8 cellular contexts compared by ENCODE assay signal in the genomic region with DNA sequence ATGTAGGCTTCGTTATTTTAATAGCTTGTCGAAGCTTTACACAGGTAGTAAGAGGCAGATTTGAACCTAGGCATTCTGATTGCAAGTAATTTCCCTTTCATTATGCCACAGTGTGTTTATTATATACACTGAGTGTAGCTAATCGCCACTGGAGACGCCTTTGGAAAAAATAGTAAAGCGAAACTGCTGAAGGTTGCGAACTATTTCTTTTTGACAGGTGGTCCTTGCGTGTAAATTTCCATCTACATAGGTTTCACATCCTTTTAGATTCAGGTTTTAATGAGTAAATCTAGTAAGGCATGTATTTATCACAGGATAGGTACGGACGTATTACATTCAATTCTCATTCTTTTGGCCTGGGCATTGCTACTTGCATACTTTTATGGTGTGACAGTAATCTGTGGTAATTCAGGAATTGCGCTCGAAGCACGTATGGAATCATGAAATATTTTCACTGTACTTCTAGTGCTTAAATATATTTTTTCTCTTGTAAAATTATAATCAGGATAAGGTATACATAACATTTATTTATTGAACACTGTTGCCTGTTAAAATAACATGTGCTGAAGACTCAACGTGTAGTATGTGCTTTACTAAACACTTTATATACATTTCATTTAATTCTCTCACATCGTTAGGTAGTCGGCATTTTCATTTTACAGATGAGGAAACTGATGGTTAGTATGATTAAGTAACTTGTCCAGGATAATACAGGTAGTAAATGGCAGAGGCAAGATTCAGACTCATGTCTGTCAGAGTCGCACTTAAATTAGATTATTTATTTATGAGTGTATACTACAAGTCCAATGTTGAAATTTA. TPM values are rescaled to one million over a fixed set of nuclear protein-coding genes. Genes with fewer than 3 reads are reported as not detected.
DNase-seq lines count a peak whose midpoint lies in the region; ATAC-seq and TF ChIP-seq lines count a peak whose summit lies in the region.

No MANE protein-coding gene starts in this region.

- ATAC-seq in HG02623 (IDR thresholded peaks at IDR 0.05; ENCODE audit: unreplicated experiment), result no peak

- TF ChIP-seq POLR2A in NB4 (IDR thresholded peaks at IDR 0.05; ENCODE audit: extremely low read depth, insufficient read length) (no peak), tibial nerve (IDR thresholded peaks at IDR 0.05) (no peak)

- no peaks in the 10 kb centered on the region for H3K9me3 ChIP-seq in adipocyte (ENCODE audit: control insufficient read depth, low read length)
- no peaks in the 10 kb centered on the region for H3K9me3 ChIP-seq in tibial nerve

- in situ Hi-C loops in GM13976 (cut with MboI; ENCODE audit: low sequenced_read_pairs, unreplicated experiment), result no loop called here

- no peak for TF ChIP-seq CTCF in GM06990 (IDR thresholded peaks at IDR 0.05; ENCODE audit: insufficient read depth, low read length, poor library complexity, severe bottlenecking)
- no peak for TF ChIP-seq CTCF in NB4 (IDR thresholded peaks at IDR 0.05; ENCODE audit: low read depth, low read length)
- no peak for TF ChIP-seq CTCF in tibial nerve (IDR thresholded peaks at IDR 0.05)
- no peak for TF ChIP-seq CTCF in GM13976 (IDR thresholded peaks at IDR 0.05; ENCODE audit: borderline replicate concordance, control extremely low read depth, extremely low read depth, insufficient read depth, missing control alignments)

- no peaks in the 10 kb centered on the region for H3K27me3 ChIP-seq in GM06990 (replicated peaks; ENCODE audit: control insufficient read depth, insufficient read depth, low read length)
- no peaks in the 10 kb centered on the region for H3K27me3 ChIP-seq in adipocyte (replicated peaks; ENCODE audit: control insufficient read depth, insufficient read depth, low read length)
- no peaks in the 10 kb centered on the region for H3K27me3 ChIP-seq in tibial nerve

- WGBS in tibial nerve, 2 donors, result 32 to 35% methylated on average over 16 of the region's 16 CpGs

- peak overlapping the region in 3 of 4 donors; percentile 95 to 100 (median 96) for H3K27ac ChIP-seq in tibial nerve

- DNase-seq in A172 (ENCODE audit: low spot score), result peak; percentile 18
- peak; percentile 57 for DNase-seq in GM06990 (ENCODE audit: extremely low read depth, insufficient read length)
- DNase-seq in NB4 (ENCODE audit: low read depth), result peak; percentile 44
- peak; percentile 77 for DNase-seq in adipocyte (ENCODE audit: low read depth)
- peak; percentile 26 for DNase-seq in kidney tubule cell (ENCODE audit: low spot score)
- DNase-seq in tibial nerve (ENCODE audit: low spot score in 2 of 2), result no peak
- DNase-seq in GM13976 (ENCODE audit: low spot score), result no peak

- H3K9ac ChIP-seq in adipocyte (ENCODE audit: low read length), result peak overlapping the region; percentile 92

- H3K4me3 ChIP-seq in GM06990 (replicated peaks; ENCODE audit: low read depth, low read length), result peak overlapping the region; percentile 87
- peak overlapping the region; percentile 95 for H3K4me3 ChIP-seq in NB4 (ENCODE audit: low read depth, low read length)
- peak overlapping the region; percentile 95 for H3K4me3 ChIP-seq in adipocyte (ENCODE audit: low read length)
- peak overlapping the region; percentile 65 to 99 (median 84) for H3K4me3 ChIP-seq in tibial nerve

- H3K36me3 ChIP-seq in GM06990 (ENCODE audit: control insufficient read depth, insufficient read depth, low read length), result no peaks in the 10 kb centered on the region
- no peaks in the 10 kb centered on the region for H3K36me3 ChIP-seq in adipocyte (ENCODE audit: control insufficient read depth, insufficient read depth, low read length, severe bottlenecking)
- H3K36me3 ChIP-seq in tibial nerve, result no peaks in the 10 kb centered on the region

- H3K4me1 ChIP-seq in adipocyte (ENCODE audit: control insufficient read depth, insufficient read depth, low read length) (peaks cover 39% of the 10 kb centered on the region), tibial nerve (peaks cover 0 to 56% (median 11%) of the 10 kb centered on the region in 4 donors)

- TF ChIP-seq EP300 in tibial nerve (IDR thresholded peaks at IDR 0.05), result no peak

RNA-seq across cellular contexts. Expression of gene MARCHF6, which starts 1.8 kb away (rescaled TPM):
- total RNA-seq in A172 (2014; rRNA removed; shearing (Covaris generic)), result 30.3 and 48.8 TPM in 2 replicates
- total RNA-seq in tibial nerve, result 100 to 1,000 TPM in 2 of 4 donors, 10 to 100 TPM in 2; 70.2 to 127 (median 110) TPM

RNA-seq across cellular contexts. Expression of gene CMBL, which starts 47.6 kb away (rescaled TPM):
- total RNA-seq in A172 (2014; rRNA removed; shearing (Covaris generic)), result 9.3 and 12.5 TPM in 2 replicates
- 1 to 10 TPM; 5.7 to 7.4 (median 6.6) TPM for total RNA-seq in tibial nerve

Comparison
In these comparisons a context has a peak if more than half of its experiments do, and no peak if none do; other contexts are left out.
1. DNase-seq: peak in A172 (single experiment), GM06990 (single experiment), NB4 (single experiment), adipocyte (single experiment) and kidney tubule cell (single experiment); none in tibial nerve (0 of 2) and GM13976 (single experiment).
2. Peak in every context shown above with its lines, with median percentiles within 50 percentile points of each other: H3K4me3 ChIP-seq.